36 cellular contexts compared by ENCODE assay signal in the genomic region with DNA sequence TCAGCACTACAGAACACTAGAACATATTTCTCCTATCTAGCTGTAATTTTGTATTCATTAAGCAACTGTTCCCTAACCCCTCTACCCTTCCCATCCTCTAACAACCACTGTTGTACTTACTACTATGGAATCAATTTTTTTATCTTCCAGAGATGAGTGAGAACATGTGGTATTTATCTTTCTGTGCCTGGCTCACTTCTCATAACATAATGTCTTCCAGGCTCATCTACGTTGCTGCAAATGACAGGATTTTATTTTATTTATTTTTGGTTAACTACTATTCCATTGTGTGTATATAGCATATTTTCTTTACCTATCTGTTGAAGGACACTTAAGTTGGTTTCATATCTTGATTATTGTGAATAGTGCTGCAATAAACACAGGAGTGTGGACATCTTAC.
"Had no signal": no experiment of that assay in that cellular context is flagged by ENCODE, and none has a peak within 500 bp of the region (broad histone marks: within the 10 kb centered on the region; RNA-seq: fewer than 3 reads in every experiment).

No MANE protein-coding gene starts in this region.

- H3K9me3 ChIP-seq: ascending aorta, body of pancreas had no signal

- H3K27ac ChIP-seq: adrenal gland, ascending aorta, body of pancreas, brain microvascular endothelial cell, breast epithelium, cardiac muscle cell had no signal

- H3K27me3 Mint-ChIP-seq: activated naive CD4-positive, alpha-beta T cell treated with anti-CD3 and anti-CD28 coated beads, Interleukin-2, amount 10 ng/mL, durations not matched to agents 7 days and 5 days; activated naive CD4-positive, alpha-beta T cell treated with anti-CD3 and anti-CD28 coated beads, Interleukin-2, amount 50 U/mL, for 24 hours; activated naive CD8-positive, alpha-beta T cell; activated naive CD8-positive, alpha-beta T cell treated with anti-CD3 and anti-CD28 coated beads for 36 hours; activated naive CD8-positive, alpha-beta T cell treated with anti-CD3 and anti-CD28 coated beads, Interleukin-2, amount 10 ng/mL, durations not matched to agents 7 days and 5 days; activated naive CD8-positive, alpha-beta T cell treated with anti-CD3 and anti-CD28 coated beads, Interleukin-2, amount 50 U/mL, for 24 hours; activated T-helper 17 cell treated with anti-CD3 and anti-CD28 coated beads, Interleukin-2, amount 50 U/mL, for 72 hours; central memory CD8-positive, alpha-beta T cell had no signal

- H3K4me1 Mint-ChIP-seq: activated naive CD4-positive, alpha-beta T cell treated with anti-CD3 and anti-CD28 coated beads, Interleukin-2, amount 10 ng/mL, durations not matched to agents 7 days and 5 days; activated naive CD4-positive, alpha-beta T cell treated with anti-CD3 and anti-CD28 coated beads, Interleukin-2, amount 50 U/mL, for 24 hours; activated naive CD8-positive, alpha-beta T cell treated with anti-CD3 and anti-CD28 coated beads for 36 hours; activated naive CD8-positive, alpha-beta T cell treated with anti-CD3 and anti-CD28 coated beads, Interleukin-2, amount 10 ng/mL, durations not matched to agents 7 days and 5 days; activated naive CD8-positive, alpha-beta T cell treated with anti-CD3 and anti-CD28 coated beads, Interleukin-2, amount 50 U/mL, for 24 hours; activated T-helper 17 cell treated with anti-CD3 and anti-CD28 coated beads, Interleukin-2, amount 50 U/mL, for 72 hours; brain; central memory CD8-positive, alpha-beta T cell had no signal

- H3K4me3 ChIP-seq: adrenal gland, ascending aorta, body of pancreas, breast epithelium, cardiac muscle cell had no signal

- ATAC-seq: activated naive CD4-positive, alpha-beta T cell treated with anti-CD3 and anti-CD28 coated beads, Interleukin-2, amount 50 U/mL, for 72 hours; activated naive CD8-positive, alpha-beta T cell treated with anti-CD3 and anti-CD28 coated beads, Interleukin-2, amount 50 U/mL, for 24 hours; activated T-cell treated with anti-CD3 and anti-CD28 coated beads, Interleukin-2, amount 50 U/mL, for 4 hours; activated T-cell treated with anti-CD3 and anti-CD28 coated beads, Interleukin-2, amount 50 U/mL, for 72 hours; activated T-helper 17 cell treated with anti-CD3 and anti-CD28 coated beads, Interleukin-2, amount 50 U/mL, for 72 hours; body of pancreas had no signal

- H3K36me3 Mint-ChIP-seq: activated naive CD4-positive, alpha-beta T cell treated with anti-CD3 and anti-CD28 coated beads, Interleukin-2, amount 10 ng/mL, durations not matched to agents 7 days and 5 days; activated naive CD4-positive, alpha-beta T cell treated with anti-CD3 and anti-CD28 coated beads, Interleukin-2, amount 50 U/mL, for 24 hours; activated naive CD8-positive, alpha-beta T cell; activated naive CD8-positive, alpha-beta T cell treated with anti-CD3 and anti-CD28 coated beads for 36 hours; activated naive CD8-positive, alpha-beta T cell treated with anti-CD3 and anti-CD28 coated beads, Interleukin-2, amount 10 ng/mL, durations not matched to agents 7 days and 5 days; brain had no signal

- H3K36me3 ChIP-seq: adrenal gland, ascending aorta, brain microvascular endothelial cell, breast epithelium, cardiac muscle cell had no signal

- H3K4me1 ChIP-seq: adrenal gland, ascending aorta, body of pancreas, breast epithelium had no signal

- H3K4me3 Mint-ChIP-seq: activated naive CD4-positive, alpha-beta T cell treated with anti-CD3 and anti-CD28 coated beads for 36 hours; activated naive CD4-positive, alpha-beta T cell treated with anti-CD3 and anti-CD28 coated beads, Interleukin-2, amount 10 ng/mL, durations not matched to agents 7 days and 5 days; activated naive CD4-positive, alpha-beta T cell treated with anti-CD3 and anti-CD28 coated beads, Interleukin-2, amount 50 U/mL, for 24 hours; activated naive CD8-positive, alpha-beta T cell; activated naive CD8-positive, alpha-beta T cell treated with anti-CD3 and anti-CD28 coated beads for 36 hours; activated naive CD8-positive, alpha-beta T cell treated with anti-CD3 and anti-CD28 coated beads, Interleukin-2, amount 10 ng/mL, durations not matched to agents 7 days and 5 days; activated naive CD8-positive, alpha-beta T cell treated with anti-CD3 and anti-CD28 coated beads, Interleukin-2, amount 50 U/mL, for 24 hours; activated T-cell treated with anti-CD3 and anti-CD28 coated beads, Interleukin-2, amount 50 U/mL, for 4 hours; activated T-cell treated with anti-CD3 and anti-CD28 coated beads, Interleukin-2, amount 50 U/mL, for 72 hours; activated T-helper 1 cell treated with anti-CD3 and anti-CD28 coated beads, Interleukin-12 subunit alpha, Interleukin-12 subunit beta, Interleukin-2, Interleukin-4 antibody, amounts not matched to agents 30 ng/mL and 10 ng/mL and 1 ng/mL, durations not matched to agents 14 hours and 24 hours and 36 hours; activated T-helper 17 cell treated with anti-CD3 and anti-CD28 coated beads, Interleukin-2, amount 50 U/mL, for 72 hours; brain; central memory CD8-positive, alpha-beta T cell had no signal

- DNase-seq: activated effector memory CD4-positive, alpha-beta T cell treated with anti-CD3 and anti-CD28 coated beads, Interleukin-2, amount 50 U/mL, for 16 hours; activated effector memory CD4-positive, alpha-beta T cell treated with Interleukin-2 at 50 U/mL for 16 hours; activated gamma-delta T cell; activated gamma-delta T cell treated with Interleukin-2 at 50 U/mL for 16 hours; activated naive CD4-positive, alpha-beta T cell; activated naive CD4-positive, alpha-beta T cell treated with anti-CD3 and anti-CD28 coated beads for 36 hours; activated naive CD4-positive, alpha-beta T cell treated with anti-CD3 and anti-CD28 coated beads, Interleukin-2, amount 10 ng/mL, durations not matched to agents 7 days and 5 days; activated naive CD4-positive, alpha-beta T cell treated with anti-CD3 and anti-CD28 coated beads, Interleukin-2, amount 50 U/mL, for 16 hours; activated naive CD4-positive, alpha-beta T cell treated with Interleukin-2 at 50 U/mL for 16 hours; activated naive CD8-positive, alpha-beta T cell treated with anti-CD3 and anti-CD28 coated beads for 36 hours; activated naive CD8-positive, alpha-beta T cell treated with anti-CD3 and anti-CD28 coated beads, Interleukin-2, amount 10 ng/mL, durations not matched to agents 7 days and 5 days; activated naive CD8-positive, alpha-beta T cell treated with anti-CD3 and anti-CD28 coated beads, Interleukin-2, amount 50 U/mL, for 24 hours; activated T-cell treated with anti-CD3 and anti-CD28 coated beads, Interleukin-2, amount 50 U/mL, for 4 hours; activated T-cell treated with anti-CD3 and anti-CD28 coated beads, Interleukin-2, amount 50 U/mL, for 48 hours; activated T-cell treated with anti-CD3 and anti-CD28 coated beads, Interleukin-2, amount 50 U/mL, for 72 hours; adrenal gland; amniotic stem cell; amygdala; anterior cingulate cortex; aorta; body of pancreas; brain microvascular endothelial cell; caudate nucleus; central memory CD4-positive, alpha-beta T cell; cerebellar nuclear complex had no signal

- H3K27ac Mint-ChIP-seq: activated naive CD4-positive, alpha-beta T cell treated with anti-CD3 and anti-CD28 coated beads for 36 hours; activated naive CD4-positive, alpha-beta T cell treated with anti-CD3 and anti-CD28 coated beads, Interleukin-2, amount 10 ng/mL, durations not matched to agents 7 days and 5 days; activated naive CD4-positive, alpha-beta T cell treated with anti-CD3 and anti-CD28 coated beads, Interleukin-2, amount 50 U/mL, for 24 hours; activated naive CD4-positive, alpha-beta T cell treated with anti-CD3 and anti-CD28 coated beads, Interleukin-2, amount 50 U/mL, for 72 hours; activated naive CD8-positive, alpha-beta T cell; activated naive CD8-positive, alpha-beta T cell treated with anti-CD3 and anti-CD28 coated beads for 36 hours; activated naive CD8-positive, alpha-beta T cell treated with anti-CD3 and anti-CD28 coated beads, Interleukin-2, amount 10 ng/mL, durations not matched to agents 7 days and 5 days; activated naive CD8-positive, alpha-beta T cell treated with anti-CD3 and anti-CD28 coated beads, Interleukin-2, amount 50 U/mL, for 24 hours; activated T-cell treated with anti-CD3 and anti-CD28 coated beads, Interleukin-2, amount 50 U/mL, for 72 hours; activated T-helper 1 cell treated with anti-CD3 and anti-CD28 coated beads, Interleukin-12 subunit alpha, Interleukin-12 subunit beta, Interleukin-2, Interleukin-4 antibody, amounts not matched to agents 30 ng/mL and 10 ng/mL and 1 ng/mL, durations not matched to agents 14 hours and 24 hours and 36 hours; activated T-helper 17 cell treated with anti-CD3 and anti-CD28 coated beads, Interleukin-2, amount 50 U/mL, for 72 hours; activated T-helper 2 cell treated with anti-CD3 and anti-CD28 coated beads, Interferon-gamma antibody, Interleukin-2, Interleukin-4, amounts not matched to agents 10 μg/mL and 5 μg/mL and 100 μg/mL, durations not matched to agents 14 hours and 24 hours and 36 hours; brain had no signal

- H3K27me3 ChIP-seq: adrenal gland, ascending aorta, body of pancreas, brain microvascular endothelial cell, breast epithelium, cardiac muscle cell had no signal
